ENCODE assay signal across 7 cellular contexts in genomic region chr12:116532986-116533342, GRCh38. TPM values are rescaled to one million over a fixed set of nuclear protein-coding genes. Genes with fewer than 3 reads are reported as not detected.
DNase-seq lines count a peak whose midpoint lies in the region; ATAC-seq, FAIRE-seq and TF ChIP-seq lines count a peak whose summit lies in the region.

No MANE protein-coding gene starts in this region.

- H3K27ac ChIP-seq in HUES64 (ENCODE audit: low read depth, low read length) (no peak overlapping the region), caudate nucleus (ENCODE audit: low read depth, low read length) (peak overlapping the region; percentile 82), pancreas (peak overlapping the region in 2 of 4 donors; percentile 58 to 59)

- TF ChIP-seq CTCF in pancreas (IDR thresholded peaks at IDR 0.05), result no peak

- WGBS in HUES64, result 1% methylated on average over 11 of the region's 11 CpGs
- 1 to 3% methylated on average over 11 of the region's 11 CpGs for WGBS in pancreas, 2 donors

- H3K9me3 ChIP-seq in HUES64 (ENCODE audit: insufficient read depth, low read depth, low read length) (no peaks in the 10 kb centered on the region), pancreas (no peaks in the 10 kb centered on the region)

- H3K27me3 ChIP-seq in HUES64 (ENCODE audit: insufficient read depth, low read length), result no peaks in the 10 kb centered on the region
- no peaks in the 10 kb centered on the region for H3K27me3 ChIP-seq in pancreas

- no peak for FAIRE-seq in pancreas (lab: Jason Lieb, UNC)

- DNase-seq in caudate nucleus (lab: John Stamatoyannopoulos, UW) (peak in 1 of 61 donors; percentile 47), pancreas (peak in 2 of 6 donors; percentile 46 to 51), NCI-H1048 (lab: John Stamatoyannopoulos, UW) (no peak), SIG-M5 treated with dmso at 0.1 percent for 504 hours (lab: John Stamatoyannopoulos, UW; ENCODE audit: unreplicated experiment) (no peak), DMS114 treated with DMSO at 0.1 percent for 48 hours (lab: John Stamatoyannopoulos, UW; ENCODE audit: unreplicated experiment) (no peak)

- ATAC-seq in GM19438 (IDR thresholded peaks at IDR 0.05; ENCODE audit: low read depth, unreplicated experiment), result peak; percentile 4
- ATAC-seq in pancreas, result peak; percentile 30 to 52 (median 42)

- no peaks in the 10 kb centered on the region for H3K36me3 ChIP-seq in HUES64 (ENCODE audit: insufficient read depth, low read length)
- H3K36me3 ChIP-seq in pancreas, result no peaks in the 10 kb centered on the region

- intact Hi-C loops in pancreas (cut with DNase I), result no loop called here

- peaks cover 26% of the 10 kb centered on the region for H3K4me1 ChIP-seq in HUES64 (ENCODE audit: insufficient read depth, low read length)
- peaks cover 8 to 22% (median 15%) of the 10 kb centered on the region in 3 donors for H3K4me1 ChIP-seq in pancreas

- H3K9ac ChIP-seq in HUES64 (ENCODE audit: low read depth, low read length), result no peak overlapping the region

- peak overlapping the region; percentile 80 for H3K4me3 ChIP-seq in HUES64 (ENCODE audit: low read length)
- H3K4me3 ChIP-seq in pancreas, result peak overlapping the region in 3 of 4 donors; percentile 21 to 49 (median 38)

RNA-seq across cellular contexts. Expression of gene MAP1LC3B2, which starts 26.2 kb away (rescaled TPM):
- 1.00 TPM for polyA plus RNA-seq in HUES64 (2013, experiment 1 of 2)
- polyA plus RNA-seq in HUES64 (2013, experiment 2 of 2), result 1.5 TPM
- under 1 TPM in 4 of 6 donors, not detected in 2; 0.49 to 0.92 (median 0.65) TPM for total RNA-seq in pancreas
- polyA plus RNA-seq in pancreas, result 1 to 10 TPM in 1 of 2 donors, under 1 TPM in 1; 0.68 to 1.8 TPM
